Comparison of ENCODE assay signal across 22 cellular contexts in the genomic region with DNA sequence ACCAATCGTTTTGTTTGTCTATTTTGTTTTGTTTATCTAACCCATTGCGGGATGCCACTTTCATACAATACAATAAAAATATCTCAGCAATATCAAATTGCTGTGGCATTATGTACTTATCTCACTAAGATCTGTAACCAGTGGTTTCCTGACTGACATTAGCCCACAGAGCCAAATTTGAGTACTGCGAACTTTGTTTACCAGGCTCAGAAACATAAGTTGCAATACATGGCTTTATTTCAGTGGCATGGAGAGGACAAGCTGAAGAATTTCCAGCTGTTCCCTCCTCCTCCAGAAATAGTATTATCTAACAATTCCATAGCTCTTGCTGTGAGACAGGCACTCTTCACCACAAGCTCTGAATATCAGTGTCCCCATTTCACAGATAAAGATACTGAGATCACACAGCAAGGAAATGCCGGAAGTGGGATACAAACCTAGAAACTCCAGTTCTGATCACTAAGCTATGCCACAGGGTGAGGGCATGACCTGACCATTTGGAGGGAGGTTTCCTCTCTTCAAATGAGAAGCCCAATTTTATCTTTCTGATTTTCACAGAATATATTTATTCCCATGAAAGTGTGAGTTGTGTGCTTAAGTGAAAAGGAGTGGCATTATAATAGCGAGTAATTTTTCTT.
DNase-seq lines count a peak whose midpoint lies in the region; ATAC-seq and FAIRE-seq lines count a peak whose summit lies in the region.
"Had no signal": no experiment of that assay in that cellular context is flagged by ENCODE, and none has a peak within 500 bp of the region (broad histone marks: within the 10 kb centered on the region; RNA-seq: fewer than 3 reads in every experiment).

No MANE protein-coding gene starts in this region.

- POLR2A ChIA-PET in T-cell (lab: Charles Lee): no interaction called here

- H3K27ac Mint-ChIP-seq in activated naive CD4-positive, alpha-beta T cell treated with anti-CD3 and anti-CD28 coated beads, Interleukin-2, amount 10 ng/mL, durations not matched to agents 7 days and 5 days: peak overlapping the region; percentile 69
- H3K27ac Mint-ChIP-seq in T-cell: peak overlapping the region in 1 of 2 donors; percentile 27
- H3K27ac Mint-ChIP-seq: IgD-negative memory B cell, WTC11 had no signal

- no peaks in the 10 kb centered on the region for H3K36me3 ChIP-seq in small intestine (ENCODE audit: control insufficient read depth in 2 of 2, insufficient read depth in 2 of 2, low read length in 2 of 2)
- H3K36me3 ChIP-seq: BLaER1 treated with 17β-estradiol and CSF1 and Interleukin-3, amounts not matched to agents 10 nM and 100 nM; HAP-1; left lung; MG63 had no signal

- ATAC-seq in T-cell (replicated peaks in 1 of 4): peak; percentile 43 to 69 (median 64)
- ATAC-seq in HG03457 (IDR thresholded peaks at IDR 0.05; ENCODE audit: unreplicated experiment): no peak
- ATAC-seq: foreskin keratinocyte, left lung, sciatic nerve, WTC11 had no signal

- no peaks in the 10 kb centered on the region for H3K4me1 ChIP-seq in small intestine (ENCODE audit: control insufficient read depth in 2 of 2, insufficient read depth in 1 of 2, low read depth in 1 of 2, low read length in 1 of 2)
- H3K4me1 ChIP-seq: foreskin keratinocyte, HAP-1, left lung had no signal

- no peak for FAIRE-seq in small intestine (lab: Jason Lieb, UNC)
- FAIRE-seq: G401.6, RCC 7860 had no signal

- no peaks in the 10 kb centered on the region for H3K9me3 ChIP-seq in small intestine (ENCODE audit: control insufficient read depth, low read depth)
- H3K9me3 ChIP-seq: BLaER1 treated with 17β-estradiol and CSF1 and Interleukin-3, amounts not matched to agents 10 nM and 100 nM; HAP-1; left lung; MG63 had no signal

- peaks cover 49% of the 10 kb centered on the region for H3K4me1 Mint-ChIP-seq in activated naive CD4-positive, alpha-beta T cell treated with anti-CD3 and anti-CD28 coated beads, Interleukin-2, amount 10 ng/mL, durations not matched to agents 7 days and 5 days
- peaks cover 49 to 55% (median 50%) of the 10 kb centered on the region in 3 donors for H3K4me1 Mint-ChIP-seq in T-cell

- no peaks in the 10 kb centered on the region for H3K27me3 ChIP-seq in small intestine (ENCODE audit: control insufficient read depth in 2 of 2, insufficient read depth in 2 of 2, low read length in 2 of 2)
- H3K27me3 ChIP-seq: BLaER1 treated with 17β-estradiol and CSF1 and Interleukin-3, amounts not matched to agents 10 nM and 100 nM; foreskin keratinocyte; left lung; MG63 had no signal

- no peak overlapping the region for H3K4me3 ChIP-seq in small intestine (ENCODE audit: low read depth in 1 of 2, low read length in 2 of 2)
- H3K4me3 ChIP-seq: BLaER1 treated with 17β-estradiol and CSF1 and Interleukin-3, amounts not matched to agents 10 nM and 100 nM; HAP-1; left lung; MG63 had no signal

- DNase-seq in activated naive CD4-positive, alpha-beta T cell treated with anti-CD3 and anti-CD28 coated beads, Interleukin-2, amount 10 ng/mL, durations not matched to agents 7 days and 5 days: no peak
- no peak for DNase-seq in activated naive CD4-positive, alpha-beta T cell treated with anti-CD3 and anti-CD28 coated beads, Interleukin-2, amount 50 U/mL, for 16 hours
- peak in 3 of 34 experiments; percentile 10 to 14 (median 12) for DNase-seq in T-cell
- peak; percentile 59 for DNase-seq in central memory CD4-positive, alpha-beta T cell
- peak; percentile 24 for DNase-seq in small intestine
- no peak for DNase-seq in GDM1 (lab: John Stamatoyannopoulos, UW)
- DNase-seq: DMS 273 treated with DMSO at 0.1 percent for 48 hours, erythroblast, foreskin keratinocyte, left lung, MG63, NCI-H146, NCI-H524 had no signal

- CTCF ChIA-PET in activated naive CD4-positive, alpha-beta T cell treated with anti-CD3 and anti-CD28 coated beads, Interleukin-2, amount 10 ng/mL, durations not matched to agents 7 days and 5 days (lab: Charles Lee): no interaction called here
- CTCF ChIA-PET in T-cell (lab: Charles Lee): no interaction called here

- no peak overlapping the region for H3K27ac ChIP-seq in small intestine (ENCODE audit: low read depth in 1 of 2, low read length in 1 of 2)
- H3K27ac ChIP-seq: BLaER1 treated with 17β-estradiol and CSF1 and Interleukin-3, amounts not matched to agents 10 nM and 100 nM; foreskin keratinocyte; left lung had no signal

- peaks cover 11% of the 10 kb centered on the region for H3K36me3 Mint-ChIP-seq in activated naive CD4-positive, alpha-beta T cell treated with anti-CD3 and anti-CD28 coated beads, Interleukin-2, amount 10 ng/mL, durations not matched to agents 7 days and 5 days
- no peaks in the 10 kb centered on the region for H3K36me3 Mint-ChIP-seq in T-cell
- H3K36me3 Mint-ChIP-seq: IgD-negative memory B cell, WTC11 had no signal

- peaks cover 9% of the 10 kb centered on the region for H3K9me3 Mint-ChIP-seq in activated naive CD4-positive, alpha-beta T cell treated with anti-CD3 and anti-CD28 coated beads, Interleukin-2, amount 10 ng/mL, durations not matched to agents 7 days and 5 days
- no peaks in the 10 kb centered on the region for H3K9me3 Mint-ChIP-seq in T-cell
- H3K9me3 Mint-ChIP-seq: IgD-negative memory B cell, neural crest cell, WTC11 had no signal

- no peaks in the 10 kb centered on the region for H3K27me3 Mint-ChIP-seq in activated naive CD4-positive, alpha-beta T cell treated with anti-CD3 and anti-CD28 coated beads, Interleukin-2, amount 10 ng/mL, durations not matched to agents 7 days and 5 days
- no peaks in the 10 kb centered on the region for H3K27me3 Mint-ChIP-seq in T-cell
- H3K27me3 Mint-ChIP-seq: IgD-negative memory B cell had no signal

- no peak overlapping the region for H3K4me3 Mint-ChIP-seq in activated naive CD4-positive, alpha-beta T cell treated with anti-CD3 and anti-CD28 coated beads, Interleukin-2, amount 10 ng/mL, durations not matched to agents 7 days and 5 days
- peak overlapping the region in 2 of 3 donors; percentile 31 to 41 for H3K4me3 Mint-ChIP-seq in T-cell
- H3K4me3 Mint-ChIP-seq: IgD-negative memory B cell, neural crest cell, WTC11 had no signal

- WGBS in small intestine, 3 donors: 65 to 86% (median 76%) methylated on average over 5 of the region's 5 CpGs

Comparison
In these comparisons a context has a peak if more than half of its experiments do, and no peak if none do; other contexts are left out.
1. DNase-seq: peak in central memory CD4-positive, alpha-beta T cell (single experiment) and small intestine (single experiment); none in activated naive CD4-positive, alpha-beta T cell treated with anti-CD3 and anti-CD28 coated beads, Interleukin-2, amount 10 ng/mL, durations not matched to agents 7 days and 5 days (single experiment), activated naive CD4-positive, alpha-beta T cell treated with anti-CD3 and anti-CD28 coated beads, Interleukin-2, amount 50 U/mL, for 16 hours (single experiment) and GDM1 (single experiment).